8 cellular contexts compared by ENCODE assay signal in the genomic region with DNA sequence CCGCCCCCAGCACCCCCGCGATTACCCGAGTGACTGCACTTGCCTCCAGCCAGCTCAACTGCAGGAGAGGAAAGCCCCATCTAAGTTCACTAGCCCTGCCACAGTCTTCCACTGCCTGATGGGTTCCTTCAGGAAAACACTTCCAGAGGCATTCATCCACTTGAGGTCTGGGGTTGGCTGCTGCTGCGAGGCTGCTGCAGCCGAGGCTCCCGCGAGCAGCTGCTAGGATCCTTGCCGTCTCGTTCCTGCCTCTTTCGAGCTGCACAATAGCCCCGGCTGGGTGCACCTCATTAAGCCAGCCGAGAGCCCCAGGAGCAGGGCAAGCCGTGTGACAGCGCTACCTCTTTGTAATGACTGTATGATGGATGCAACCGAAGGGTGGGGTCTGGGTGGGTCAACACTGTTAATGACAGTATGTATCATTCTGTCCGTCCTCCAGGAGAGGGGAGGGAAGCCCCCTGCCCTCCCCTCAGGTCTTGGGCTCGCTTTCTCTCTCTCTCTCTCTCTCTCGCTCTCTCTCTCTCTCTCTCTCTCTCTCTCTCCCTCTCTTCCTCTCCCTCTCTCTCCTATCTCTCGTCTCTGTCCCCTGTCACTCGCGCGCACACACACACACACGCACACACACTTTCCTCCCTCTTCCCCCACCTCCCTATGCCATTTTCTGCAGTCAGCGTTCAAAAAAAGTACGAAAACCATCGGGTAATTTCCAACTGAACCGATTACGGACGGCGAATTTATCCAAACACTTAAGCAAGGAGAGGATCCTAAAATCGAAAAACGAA. TPM values are rescaled to one million over a fixed set of nuclear protein-coding genes. Genes with fewer than 3 reads are reported as not detected.
DNase-seq lines count a peak whose midpoint lies in the region; ATAC-seq and TF ChIP-seq lines count a peak whose summit lies in the region.

No MANE protein-coding gene starts in this region.

- H3K4me1 Mint-ChIP-seq in H9 (peaks cover 22 to 23% of the 10 kb centered on the region in 2 experiments), natural killer cell (no peaks in the 10 kb centered on the region)

- H2AK5ac ChIP-seq in H9 (ENCODE audit: insufficient read length, low read length) = no peak overlapping the region

- H3K9me3 ChIP-seq in H9 (ENCODE audit: control insufficient read depth, low read depth, low read length) (no peaks in the 10 kb centered on the region), iPS-15b (ENCODE audit: control insufficient read depth, insufficient read depth, low read length) (no peaks in the 10 kb centered on the region), gastrocnemius medialis (no peaks in the 10 kb centered on the region)

- intact Hi-C loops in gastrocnemius medialis (cut with DNase I; ENCODE audit: low total_unique reads) (no loop called here), natural killer cell (cut with micrococcal nuclease) (no loop called here)

- peak overlapping the region; percentile 91 for H3K4me2 ChIP-seq in H9 (ENCODE audit: insufficient read depth, insufficient read length, low read length)

- H3K27ac Mint-ChIP-seq in H9 (peak overlapping the region in 1 of 3 experiments; percentile 92; a peak in 4 of 7 replicates), natural killer cell (no peak overlapping the region)

- H3K9me3 Mint-ChIP-seq in H9 = no peaks in the 10 kb centered on the region
- H3K9me3 Mint-ChIP-seq in natural killer cell = peaks cover 11 to 15% of the 10 kb centered on the region in 2 donors

- H4K8ac ChIP-seq in H9 (replicated peaks; ENCODE audit: insufficient read length, low read depth, low read length) = no peak overlapping the region

- peak overlapping the region; percentile 77 for H3K4me3 ChIP-seq in iPS-15b (ENCODE audit: low read depth, low read length)
- peak overlapping the region; percentile 43 to 50 (median 48) for H3K4me3 ChIP-seq in gastrocnemius medialis

- no peak for TF ChIP-seq CTCF in H9 (conservative IDR thresholded peaks at IDR 0.05)
- no peak for TF ChIP-seq CTCF in gastrocnemius medialis (IDR thresholded peaks at IDR 0.05 in 4 of 5, conservative IDR thresholded peaks at IDR 0.05 in 1 of 5)
- TF ChIP-seq CTCF in natural killer cell (IDR thresholded peaks at IDR 0.05) = no peak

- H2BK120ac ChIP-seq in H9 (ENCODE audit: low read depth, low read length, poor library complexity, severe bottlenecking) = no peak overlapping the region

- H3K23ac ChIP-seq in H9 (ENCODE audit: insufficient read length, low read depth, low read length) = no peak overlapping the region

- no peak overlapping the region for H3K27ac ChIP-seq in H9 (ENCODE audit: insufficient read length, low read depth, low read length)
- H3K27ac ChIP-seq in gastrocnemius medialis = no peak overlapping the region

- no peak overlapping the region for H3K9ac ChIP-seq in H9 (ENCODE audit: extremely low read depth, insufficient read length, low read length)
- H3K9ac ChIP-seq in iPS-15b (ENCODE audit: low read depth, low read length) = no peak overlapping the region

- H3K79me2 ChIP-seq in H9 (ENCODE audit: insufficient read depth, low read length) = no peaks in the 10 kb centered on the region

- H2BK20ac ChIP-seq in H9 (ENCODE audit: low read depth, low read length, poor library complexity, severe bottlenecking) = no peak overlapping the region

- H2AFZ ChIP-seq in H9 (ENCODE audit: low read length) = no peak overlapping the region

- no peak for TF ChIP-seq POLR2A in gastrocnemius medialis (IDR thresholded peaks at IDR 0.05)

- H3K4me3 Mint-ChIP-seq in H9 = peak overlapping the region; percentile 78 to 88
- H3K4me3 Mint-ChIP-seq in natural killer cell = no peak overlapping the region

- no peak overlapping the region for H2BK5ac ChIP-seq in H9 (ENCODE audit: insufficient read length, low read length)

- H3K36me3 ChIP-seq in iPS-15b (ENCODE audit: control insufficient read depth, insufficient read depth, low read length) (no peaks in the 10 kb centered on the region), gastrocnemius medialis (no peaks in the 10 kb centered on the region)

- H2BK12ac ChIP-seq in H9 (ENCODE audit: insufficient read length, low read depth, low read length) = no peak overlapping the region

- H2BK15ac ChIP-seq in H9 (ENCODE audit: low read depth, low read length) = no peak overlapping the region

- no peak overlapping the region; the same call in 1 of the 2 replicates for H3K14ac ChIP-seq in H9 (ENCODE audit: insufficient read depth, low read length)

- H3K27me3 Mint-ChIP-seq in H9 (ENCODE audit: low read depth) = peaks cover 17% of the 10 kb centered on the region
- H3K27me3 Mint-ChIP-seq in natural killer cell (ENCODE audit: low read depth in 2 of 2) = peaks cover 0 to 7% of the 10 kb centered on the region in 2 donors

- H3K4ac ChIP-seq in H9 (ENCODE audit: low read depth, low read length) = no peak overlapping the region

- peaks cover 17% of the 10 kb centered on the region for H3K23me2 ChIP-seq in H9 (ENCODE audit: insufficient read length, low read depth, low read length, poor library complexity, severe bottlenecking)

- no peaks in the 10 kb centered on the region; a peak in 1 of 7 replicates for H3K36me3 Mint-ChIP-seq in H9 (ENCODE audit: insufficient read depth in 1 of 3, low read depth in 3 of 3)
- no peaks in the 10 kb centered on the region for H3K36me3 Mint-ChIP-seq in natural killer cell

- H3T11ph ChIP-seq in H9 (ENCODE audit: low read length) = no peak overlapping the region

- in situ Hi-C loops in gastrocnemius medialis (cut with MboI; ENCODE audit: low sequenced_read_pairs in 4 of 4) = loop anchor here in 1 of 4 donors (25.0 kb wide), 1 partner anchor 88 kb away; no protein-coding TSS in a partner anchor

- H3K4me1 ChIP-seq in H9 (ENCODE audit: insufficient read depth, low read length) = no peaks in the 10 kb centered on the region
- H3K4me1 ChIP-seq in iPS-15b (ENCODE audit: control insufficient read depth, insufficient read depth, low read length) = peaks cover 3% of the 10 kb centered on the region
- no peaks in the 10 kb centered on the region for H3K4me1 ChIP-seq in gastrocnemius medialis

- no peaks in the 10 kb centered on the region for H3K79me1 ChIP-seq in H9 (ENCODE audit: insufficient read depth, low read depth, low read length, poor library complexity, severe bottlenecking)

- peak overlapping the region; percentile 7 for H3K18ac ChIP-seq in H9 (ENCODE audit: insufficient read length, low read depth, low read length)

- H3K27me3 ChIP-seq in H9 (ENCODE audit: insufficient read depth, low read length) (no peaks in the 10 kb centered on the region; the same call in 1 of the 2 replicates), iPS-15b (ENCODE audit: control insufficient read depth, insufficient read depth, low read length) (peaks cover 12% of the 10 kb centered on the region), gastrocnemius medialis (peaks cover 18 to 54% (median 32%) of the 10 kb centered on the region in 3 donors)

- ATAC-seq in gastrocnemius medialis = no peak
- ATAC-seq in left lobe of liver = no peak
- no peak for ATAC-seq in GM21529 (IDR thresholded peaks at IDR 0.05; ENCODE audit: unreplicated experiment)
- no peak for ATAC-seq in GM18867 (IDR thresholded peaks at IDR 0.05; ENCODE audit: unreplicated experiment)
- ATAC-seq in natural killer cell = no peak

- H4K5ac ChIP-seq in H9 (ENCODE audit: insufficient read length, low read depth, low read length) = no peak overlapping the region

- no peak overlapping the region for H4K91ac ChIP-seq in H9 (ENCODE audit: insufficient read length, low read depth, low read length)

- H4K20me1 ChIP-seq in H9 (ENCODE audit: control insufficient read depth, insufficient read depth, insufficient read length) = no peaks in the 10 kb centered on the region

- H3K56ac ChIP-seq in H9 (ENCODE audit: insufficient read length, low read depth, low read length) = no peak overlapping the region

- WGBS in H9 (ENCODE audit: extremely low coverage, insufficient read length, low lambda C conversion rate) = no CpG with 5 or more reads among the region's 33 CpGs

- DNase-seq in H9 = peak; percentile 65
- DNase-seq in RPMI8226 = peak; percentile 9
- no peak for DNase-seq in gastrocnemius medialis
- DNase-seq in left lobe of liver (ENCODE audit: low spot score) = no peak
- DNase-seq in natural killer cell = no peak

RNA-seq across cellular contexts. Expression of a gene that starts 24.4 kb away (rescaled TPM):
- total RNA-seq in H9 (2021) (16.8 and 19.9 TPM in 2 replicates), gastrocnemius medialis (not detected), left lobe of liver (0.25 TPM), natural killer cell (not detected)

Comparison
In these comparisons a context has a peak if more than half of its experiments do, and no peak if none do; other contexts are left out.
1. DNase-seq: peak in H9 (single experiment) and RPMI8226 (single experiment); none in gastrocnemius medialis (0 of 2), left lobe of liver (single experiment) and natural killer cell (single experiment).
2. RNA of a gene that starts 24.4 kb away (total RNA-seq): 16.8 to 19.9 TPM in H9; 0.25 TPM in left lobe of liver (single experiment), not detected in gastrocnemius medialis and not detected in natural killer cell; every median in the first group is over 10 times any median in the second.